8 cellular contexts compared by ENCODE assay signal in genomic region chr12:56127485-56127887, GRCh38. TPM values are rescaled to one million over a fixed set of nuclear protein-coding genes. Genes with fewer than 3 reads are reported as not detected.
DNase-seq lines count a peak whose midpoint lies in the region; ATAC-seq and TF ChIP-seq lines count a peak whose summit lies in the region.

No MANE protein-coding gene starts in this region.

- H3K4me3 ChIP-seq in NT2/D1 (ENCODE audit: insufficient read length, low read depth) (no peak overlapping the region), neuronal stem cell (ENCODE audit: low read length in 2 of 2) (peak overlapping the region in 1 of 2 donors; percentile 83)
- peak overlapping the region; percentile 36 for H3K4me3 ChIP-seq in effector memory CD4-positive, alpha-beta T cell (ENCODE audit: insufficient read depth, low read depth, low read length, poor library complexity, severe bottlenecking)

- H2BK120ac ChIP-seq in neuronal stem cell (ENCODE audit: low read depth, low read length), result no peak overlapping the region

- H2BK12ac ChIP-seq in neuronal stem cell (ENCODE audit: low read length), result no peak overlapping the region

- H3K9ac ChIP-seq in NT2/D1 (ENCODE audit: insufficient read length, low read depth) (peak overlapping the region; percentile 61), neuronal stem cell (ENCODE audit: low read depth, low read length, poor library complexity) (no peak overlapping the region)

- peaks cover 65% of the 10 kb centered on the region for H3K4me1 Mint-ChIP-seq in CD14-positive monocyte

- peak overlapping the region; percentile 95 to 98 for H3K4me3 Mint-ChIP-seq in CD14-positive monocyte

- ATAC-seq in GM18519 (IDR thresholded peaks at IDR 0.05; ENCODE audit: low FRiP score, unreplicated experiment), result no peak
- no peak for ATAC-seq in HG03354 (IDR thresholded peaks at IDR 0.05; ENCODE audit: poor library complexity, severe bottlenecking, unreplicated experiment)

- peaks cover 0 to 4% (median 0%) of the 10 kb centered on the region in 7 donors for H3K9me3 Mint-ChIP-seq in CD14-positive monocyte

- H4K91ac ChIP-seq in neuronal stem cell (ENCODE audit: low read depth, low read length, poor library complexity), result no peak overlapping the region

- H2AFZ ChIP-seq in neuronal stem cell (ENCODE audit: low read length), result peak overlapping the region; percentile 46

- H3K27ac Mint-ChIP-seq in CD14-positive monocyte, result peak overlapping the region; percentile 84 to 94 (median 93)

- H3K27me3 ChIP-seq in NT2/D1 (ENCODE audit: insufficient read depth, insufficient read length) (no peaks in the 10 kb centered on the region), neuronal stem cell (ENCODE audit: control insufficient read depth in 3 of 3, insufficient read depth in 3 of 3, low read depth in 1 of 3, low read length in 3 of 3) (no peaks in the 10 kb centered on the region)
- no peaks in the 10 kb centered on the region for H3K27me3 ChIP-seq in effector memory CD4-positive, alpha-beta T cell (replicated peaks; ENCODE audit: control insufficient read depth, insufficient read depth, low read length, poor library complexity, severe bottlenecking)

- TF ChIP-seq CTCF in CD14-positive monocyte (IDR thresholded peaks at IDR 0.05), result no peak

- H3K9me3 ChIP-seq in NT2/D1 (ENCODE audit: insufficient read depth, low read length), result peaks cover 15% of the 10 kb centered on the region
- no peaks in the 10 kb centered on the region for H3K9me3 ChIP-seq in effector memory CD4-positive, alpha-beta T cell (ENCODE audit: control insufficient read depth, low read length)
- no peaks in the 10 kb centered on the region for H3K9me3 ChIP-seq in neuronal stem cell (replicated peaks in 1 of 2; ENCODE audit: control insufficient read depth in 2 of 2, insufficient read depth in 1 of 2, low read depth in 1 of 2, low read length in 2 of 2)

- no peak overlapping the region for H3K18ac ChIP-seq in neuronal stem cell (ENCODE audit: low read length)

- no peak overlapping the region for H4K8ac ChIP-seq in neuronal stem cell (ENCODE audit: low read depth, low read length)

- peaks cover 28 to 34% of the 10 kb centered on the region in 2 donors for H3K36me3 Mint-ChIP-seq in CD14-positive monocyte

- H3K36me3 ChIP-seq in NT2/D1 (ENCODE audit: insufficient read depth, insufficient read length, low read length) (peaks cover 25% of the 10 kb centered on the region), neuronal stem cell (replicated peaks in 1 of 2; ENCODE audit: control insufficient read depth in 2 of 2, insufficient read depth in 2 of 2, low read length in 2 of 2) (peaks cover 21 to 34% of the 10 kb centered on the region in 2 donors)
- H3K36me3 ChIP-seq in effector memory CD4-positive, alpha-beta T cell (ENCODE audit: control insufficient read depth, insufficient read depth, low read length), result peaks cover 24% of the 10 kb centered on the region

- no peaks in the 10 kb centered on the region for H3K79me1 ChIP-seq in neuronal stem cell (ENCODE audit: low read depth, low read length)

- no peak overlapping the region for H2BK15ac ChIP-seq in neuronal stem cell (ENCODE audit: low read length)

- no peak overlapping the region for H2BK5ac ChIP-seq in neuronal stem cell (ENCODE audit: low read length)

- peaks cover 0 to 6% (median 1%) of the 10 kb centered on the region in 3 donors for H3K27me3 Mint-ChIP-seq in CD14-positive monocyte (ENCODE audit: low read depth in 3 of 3)

- no peak for DNase-seq in CD14-positive monocyte (ENCODE audit: low spot score)
- DNase-seq in NT2/D1 (ENCODE audit: low read depth, low spot score), result no peak
- no peak for DNase-seq in effector memory CD4-positive, alpha-beta T cell
- DNase-seq in neuronal stem cell (ENCODE audit: low spot score), result no peak
- no peak for DNase-seq in NCI-H226
- no peak for DNase-seq in NCI-H1417 (lab: John Stamatoyannopoulos, UW)

- H3K4me2 ChIP-seq in neuronal stem cell (ENCODE audit: insufficient read depth, low read length, poor library complexity, severe bottlenecking), result peak overlapping the region; percentile 40

- no peak overlapping the region for H3K14ac ChIP-seq in neuronal stem cell (ENCODE audit: low read length)

- H3K27ac ChIP-seq in effector memory CD4-positive, alpha-beta T cell (ENCODE audit: insufficient read depth, low read length, poor library complexity, severe bottlenecking), result peak overlapping the region; percentile 73
- peak overlapping the region; percentile 62 for H3K27ac ChIP-seq in neuronal stem cell (replicated peaks; ENCODE audit: low read length)

- intact Hi-C loops in CD14-positive monocyte (cut with micrococcal nuclease), result loop anchor here (2.0 to 10.0 kb wide), 5 partner anchors 31 to 337 kb away; partner anchors contain the start of genes SPRYD4 (in 2 of the 2), MYL6 (in 1 of the 2), NABP2 (in 1 of the 2) and RNF41 (in 1 of the 2)

- no peak overlapping the region for H3K4ac ChIP-seq in neuronal stem cell (ENCODE audit: low read length)

- no CpG with 5 or more reads among the region's 8 CpGs for WGBS in neuronal stem cell (ENCODE audit: extremely low coverage in 2 of 2, insufficient read length in 2 of 2, insufficient replicate concordance in 1 of 2), 2 donors

- no peak overlapping the region for H2AK5ac ChIP-seq in neuronal stem cell (ENCODE audit: low read depth, low read length)

- no peak overlapping the region for H3K23ac ChIP-seq in neuronal stem cell (ENCODE audit: low read depth, low read length, poor library complexity)

- H3K4me1 ChIP-seq in NT2/D1 (ENCODE audit: insufficient read depth, insufficient read length), result peaks cover 6% of the 10 kb centered on the region
- peaks cover 34% of the 10 kb centered on the region for H3K4me1 ChIP-seq in effector memory CD4-positive, alpha-beta T cell (ENCODE audit: control insufficient read depth, insufficient read depth, low read length, poor library complexity, severe bottlenecking)
- H3K4me1 ChIP-seq in neuronal stem cell (ENCODE audit: control insufficient read depth in 2 of 2, insufficient read depth in 1 of 2, low read depth in 1 of 2, low read length in 2 of 2), result peaks cover 13% of the 10 kb centered on the region in 2 donors

RNA-seq across cellular contexts. Expression of gene ESYT1, which starts 0.6 kb away (rescaled TPM):
- polyA plus RNA-seq in CD14-positive monocyte, result 10 to 100 TPM; 74.2 to 81.1 TPM
- 33.2 TPM for polyA plus RNA-seq in neuronal stem cell (2013, experiment 1 of 2)
- 33.3 TPM for polyA plus RNA-seq in neuronal stem cell (2013, experiment 2 of 2)

RNA-seq across cellular contexts. Expression of gene ZC3H10, which starts 9.4 kb away (rescaled TPM):
- 1 to 10 TPM; 1.7 to 1.8 TPM for polyA plus RNA-seq in CD14-positive monocyte
- polyA plus RNA-seq in neuronal stem cell (2013, experiment 1 of 2), result 3.9 TPM
- 3.9 TPM for polyA plus RNA-seq in neuronal stem cell (2013, experiment 2 of 2)

RNA-seq across cellular contexts. Expression of gene RPL41, which starts 11.1 kb away (rescaled TPM):
- polyA plus RNA-seq in CD14-positive monocyte, result 1,000 to 10,000 TPM; 2,986 to 3,308 TPM
- 16,336 TPM for polyA plus RNA-seq in neuronal stem cell (2013, experiment 1 of 2)
- polyA plus RNA-seq in neuronal stem cell (2013, experiment 2 of 2), result 16,107 TPM

RNA-seq across cellular contexts. Expression of gene PA2G4, which starts 23.1 kb away (rescaled TPM):
- 10 to 100 TPM; 83.0 to 84.2 TPM for polyA plus RNA-seq in CD14-positive monocyte
- 191 TPM for polyA plus RNA-seq in neuronal stem cell (2013, experiment 1 of 2)
- polyA plus RNA-seq in neuronal stem cell (2013, experiment 2 of 2), result 193 TPM

RNA-seq across cellular contexts. Expression of gene MYL6B, which starts 24.9 kb away (rescaled TPM):
- 1 to 10 TPM; 4.1 to 4.3 TPM for polyA plus RNA-seq in CD14-positive monocyte
- polyA plus RNA-seq in neuronal stem cell (2013, experiment 1 of 2), result 232 TPM
- polyA plus RNA-seq in neuronal stem cell (2013, experiment 2 of 2), result 230 TPM
